Comparison of ENCODE assay signal across 16 cellular contexts in the genomic region with DNA sequence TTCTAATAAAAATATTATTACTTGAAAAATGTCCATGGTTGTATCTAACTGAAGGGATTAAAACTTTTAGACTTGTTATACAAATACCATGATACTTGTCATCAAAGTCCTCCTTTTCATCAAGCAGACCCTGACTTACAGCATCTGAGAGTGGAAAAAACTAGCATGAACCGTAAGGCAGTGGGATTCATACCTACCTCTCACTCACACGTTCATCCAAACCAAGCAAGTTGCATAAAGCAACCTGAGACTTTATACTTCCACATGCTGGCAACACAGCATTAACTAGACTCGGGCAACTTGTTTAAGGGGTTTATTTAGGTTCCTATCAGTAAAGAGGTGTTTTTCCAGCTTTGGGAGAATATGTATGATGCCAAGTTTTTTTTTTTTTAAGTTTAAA. TPM values are rescaled to one million over a fixed set of nuclear protein-coding genes. Genes with fewer than 3 reads are reported as not detected.
DNase-seq lines count a peak whose midpoint lies in the region; ATAC-seq and FAIRE-seq lines count a peak whose summit lies in the region.
"Had no signal": no experiment of that assay in that cellular context is flagged by ENCODE, and none has a peak within 500 bp of the region (broad histone marks: within the 10 kb centered on the region; RNA-seq: fewer than 3 reads in every experiment).

No MANE protein-coding gene starts in this region.

- H3K9me2 ChIP-seq in Karpas-422 (replicated peaks; ENCODE audit: insufficient read depth, low read length) = no peaks in the 10 kb centered on the region

- no peaks in the 10 kb centered on the region for H3K36me3 Mint-ChIP-seq in activated T-cell treated with anti-CD3 and anti-CD28 coated beads, Interleukin-2, amount 50 U/mL, for 4 hours (ENCODE audit: insufficient read depth)

- DNase-seq in activated T-cell treated with anti-CD3 and anti-CD28 coated beads, Interleukin-2, amount 50 U/mL, for 4 hours = no peak
- DNase-seq in activated T-cell treated with anti-CD3 and anti-CD28 coated beads for 4 hours (no peak), Karpas-422 (no peak), small intestine (peak; percentile 0), SW480 (ENCODE audit: low spot score) (no peak), mesenteric fat pad (ENCODE audit: low spot score) (no peak)
- DNase-seq in NK-92 treated with Interleukin-12 subunit alpha and Interleukin-12 subunit beta, amount 100 ng/mL, for 24 hours (lab: John Stamatoyannopoulos, UW) = no peak
- DNase-seq: activated CD8-positive, alpha-beta memory T cell treated with anti-CD3 and anti-CD28 coated beads, Interleukin-2, amount 50 U/mL, for 4 hours; left cardiac atrium; NCI-H1092; NCI-H526 treated with DMSO at 0.1 percent for 48 hours; thyroid gland had no signal

- no peaks in the 10 kb centered on the region for H3K36me3 ChIP-seq in Karpas-422 (ENCODE audit: insufficient read depth, low read length)
- H3K36me3 ChIP-seq in small intestine (ENCODE audit: control insufficient read depth in 2 of 2, insufficient read depth in 2 of 2, low read length in 2 of 2) = no peaks in the 10 kb centered on the region
- H3K36me3 ChIP-seq: thyroid gland had no signal

- H3K9me3 Mint-ChIP-seq in activated T-cell treated with anti-CD3 and anti-CD28 coated beads, Interleukin-2, amount 50 U/mL, for 4 hours = no peaks in the 10 kb centered on the region

- H3K79me2 ChIP-seq in Karpas-422 (ENCODE audit: low read length) = no peaks in the 10 kb centered on the region

- H3K27me3 ChIP-seq in Karpas-422 (ENCODE audit: low read length) (no peaks in the 10 kb centered on the region), small intestine (ENCODE audit: control insufficient read depth in 2 of 2, insufficient read depth in 2 of 2, low read length in 2 of 2) (no peaks in the 10 kb centered on the region)
- H3K27me3 ChIP-seq: thyroid gland had no signal

- no peaks in the 10 kb centered on the region for H3K9me3 ChIP-seq in Karpas-422 (ENCODE audit: low read length)
- no peaks in the 10 kb centered on the region for H3K9me3 ChIP-seq in small intestine (ENCODE audit: control insufficient read depth, low read depth)
- H3K9me3 ChIP-seq: thyroid gland had no signal

- H3K4me3 Mint-ChIP-seq in activated T-cell treated with anti-CD3 and anti-CD28 coated beads, Interleukin-2, amount 50 U/mL, for 4 hours = peak overlapping the region; percentile 48

- H3K4me1 Mint-ChIP-seq in activated T-cell treated with anti-CD3 and anti-CD28 coated beads, Interleukin-2, amount 50 U/mL, for 4 hours (ENCODE audit: low read depth) = peaks cover 15% of the 10 kb centered on the region

- FAIRE-seq in small intestine (lab: Jason Lieb, UNC) = no peak

- H3K4me1 ChIP-seq in Karpas-422 (ENCODE audit: low read length) (peaks cover 18% of the 10 kb centered on the region), small intestine (ENCODE audit: control insufficient read depth in 2 of 2, insufficient read depth in 1 of 2, low read depth in 1 of 2, low read length in 1 of 2) (no peaks in the 10 kb centered on the region)
- H3K4me1 ChIP-seq: thyroid gland had no signal

- no peaks in the 10 kb centered on the region for H4K20me1 ChIP-seq in Karpas-422 (ENCODE audit: insufficient read depth, low read depth, low read length)

- H3K4me3 ChIP-seq in Karpas-422 (ENCODE audit: low read length) = peak overlapping the region; percentile 51
- no peak overlapping the region for H3K4me3 ChIP-seq in small intestine (ENCODE audit: low read depth in 1 of 2, low read length in 2 of 2)
- H3K4me3 ChIP-seq: thyroid gland had no signal

- H2AFZ ChIP-seq in Karpas-422 (ENCODE audit: low read length) = peak overlapping the region; percentile 54; the same call in 1 of the 2 replicates

- WGBS in small intestine, 3 donors = 19 to 41% (median 37%) methylated on average over 3 of the region's 3 CpGs

- ATAC-seq in activated T-cell treated with anti-CD3 and anti-CD28 coated beads, Interleukin-2, amount 50 U/mL, for 4 hours = no peak
- peak; percentile 29 for ATAC-seq in HG02571 (IDR thresholded peaks at IDR 0.05; ENCODE audit: unreplicated experiment)
- ATAC-seq: left cardiac atrium had no signal

- peak overlapping the region; percentile 62 for H3K4me2 ChIP-seq in Karpas-422 (ENCODE audit: low read depth, low read length, poor library complexity, severe bottlenecking)

- H3K27me3 Mint-ChIP-seq in activated T-cell treated with anti-CD3 and anti-CD28 coated beads, Interleukin-2, amount 50 U/mL, for 4 hours (ENCODE audit: low read depth) = no peaks in the 10 kb centered on the region

- H3K9ac ChIP-seq in Karpas-422 (ENCODE audit: low read length) = peak overlapping the region; percentile 19; the same call in 1 of the 2 replicates

- H3K27ac ChIP-seq in Karpas-422 (ENCODE audit: low read length) = peak overlapping the region; percentile 50; the same call in 1 of the 2 replicates
- no peak overlapping the region for H3K27ac ChIP-seq in small intestine (ENCODE audit: low read depth in 1 of 2, low read length in 1 of 2)
- H3K27ac ChIP-seq: thyroid gland had no signal

RNA-seq across cellular contexts. Expression of a gene that starts 22.6 kb away (rescaled TPM):
- total RNA-seq in activated T-cell treated with anti-CD3 and anti-CD28 coated beads, Interleukin-2, amount 50 U/mL, for 4 hours = under 1 TPM in 1 of 3 donors, not detected in 2; 0.24 TPM
- total RNA-seq in Karpas-422 (2014; rRNA removed; shearing (Covaris generic); ENCODE audit: low replicate concordance) = 0.29 and 0.86 TPM in 2 replicates
- under 1 TPM in 2 of 3 donors, not detected in 1; 0.09 to 0.27 TPM for polyA plus RNA-seq in small intestine
- total RNA-seq in mesenteric fat pad = 2.0 TPM
- total RNA-seq: fibroblast of villous mesenchyme, G401, osteocyte had no signal

RNA-seq across cellular contexts. Expression of a gene that starts 53.1 kb away (rescaled TPM):
- total RNA-seq in activated T-cell treated with anti-CD3 and anti-CD28 coated beads, Interleukin-2, amount 50 U/mL, for 4 hours = 10 to 100 TPM; 71.7 to 84.8 (median 74.2) TPM
- 56.6 and 74.6 TPM in 2 replicates for total RNA-seq in Karpas-422 (2014; rRNA removed; shearing (Covaris generic); ENCODE audit: low replicate concordance)
- polyA plus RNA-seq in small intestine = 10 to 100 TPM in 2 of 3 donors, 1 to 10 TPM in 1; 10.0 to 32.0 (median 21.0) TPM
- total RNA-seq in mesenteric fat pad = 17.6 TPM
